Comparison of ENCODE assay signal across 9 cellular contexts in the genomic region with DNA sequence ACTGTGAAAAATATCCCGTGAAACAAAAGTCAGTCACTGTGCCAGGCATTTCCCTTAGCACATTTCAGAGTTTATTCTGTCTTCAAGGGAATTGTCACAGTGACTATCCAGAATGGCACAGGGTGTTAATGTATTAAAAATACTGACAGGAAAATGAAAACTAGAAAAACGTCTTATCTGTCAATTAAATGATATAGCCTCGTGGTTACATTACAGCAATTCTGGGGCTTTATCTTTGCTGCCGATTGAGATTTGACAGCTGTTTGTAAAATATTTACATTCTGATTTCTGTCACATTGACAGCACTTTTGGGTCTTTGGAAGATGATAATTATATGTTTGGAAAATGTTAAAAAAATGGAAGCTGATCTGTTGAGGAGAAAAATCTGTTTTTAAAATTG.
A peak's percentile ranks its signal among the peaks of the same experiment; 100 is the strongest.
ATAC-seq and TF ChIP-seq lines count a peak whose summit lies in the region.
"Had no signal": no experiment of that assay in that cellular context is flagged by ENCODE, and none has a peak within 500 bp of the region (broad histone marks: within the 10 kb centered on the region; RNA-seq: fewer than 3 reads in every experiment).

No MANE protein-coding gene starts in this region.

- no peaks in the 10 kb centered on the region for H4K20me1 ChIP-seq in neural cell (ENCODE audit: insufficient read depth)
- H4K20me1 ChIP-seq: BLaER1; BLaER1 treated with 17β-estradiol and CSF1 and Interleukin-3, amounts not matched to agents 10 nM and 100 nM had no signal

- peak; percentile 86 for TF ChIP-seq EP300 in neural cell (conservative IDR thresholded peaks at IDR 0.05; ENCODE audit: poor library complexity, severe bottlenecking)

- H3K27me3 ChIP-seq in neural cell (ENCODE audit: insufficient read depth, low read depth, low read length), result no peaks in the 10 kb centered on the region
- H3K27me3 ChIP-seq: BE2C; BLaER1; BLaER1 treated with 17β-estradiol and CSF1 and Interleukin-3, amounts not matched to agents 10 nM and 100 nM had no signal

- TF ChIP-seq RAD21 in neural cell (conservative IDR thresholded peaks at IDR 0.05), result no peak

- no peaks in the 10 kb centered on the region for H3F3A ChIP-seq in neural cell (ENCODE audit: insufficient read depth, low read length, poor library complexity, severe bottlenecking)

- H3K79me2 ChIP-seq in neural cell (replicated peaks; ENCODE audit: insufficient read depth, low read length), result no peaks in the 10 kb centered on the region

- TF ChIP-seq CTCF in neural cell (IDR thresholded peaks at IDR 0.05; ENCODE audit: poor library complexity, severe bottlenecking), result no peak

- H3K27ac ChIP-seq in neural cell (ENCODE audit: low read length), result no peak overlapping the region
- H3K27ac ChIP-seq: A549; BLaER1; BLaER1 treated with 17β-estradiol and CSF1 and Interleukin-3, amounts not matched to agents 10 nM and 100 nM; C4-2B had no signal

- no peaks in the 10 kb centered on the region for H3K36me3 ChIP-seq in neural cell (ENCODE audit: insufficient read depth, low read length)
- H3K36me3 ChIP-seq: BE2C; BLaER1; BLaER1 treated with 17β-estradiol and CSF1 and Interleukin-3, amounts not matched to agents 10 nM and 100 nM had no signal

- H3K9me2 ChIP-seq in neural cell (ENCODE audit: insufficient read depth, low read length), result no peaks in the 10 kb centered on the region

- no peak overlapping the region for H3K4me2 ChIP-seq in neural cell (ENCODE audit: low read length)
- H3K4me2 ChIP-seq: A549; BLaER1; BLaER1 treated with 17β-estradiol and CSF1 and Interleukin-3, amounts not matched to agents 10 nM and 100 nM had no signal

- no peak overlapping the region for H2AFZ ChIP-seq in neural cell (ENCODE audit: low read depth, low read length)

- no peak overlapping the region for H3K4me3 ChIP-seq in neural cell (ENCODE audit: low read length)
- H3K4me3 ChIP-seq: A549; BLaER1; BLaER1 treated with 17β-estradiol and CSF1 and Interleukin-3, amounts not matched to agents 10 nM and 100 nM had no signal

- no peak for ATAC-seq in HG03342 (IDR thresholded peaks at IDR 0.05; ENCODE audit: unreplicated experiment)
- ATAC-seq: A549; CD8-positive, alpha-beta T cell had no signal

- no peaks in the 10 kb centered on the region for H3K9me3 ChIP-seq in neural cell (ENCODE audit: low read length)
- H3K9me3 ChIP-seq: A549, BE2C, BLaER1, Caco-2 had no signal

- no peak overlapping the region for H3K9ac ChIP-seq in neural cell (ENCODE audit: low read length)
- H3K9ac ChIP-seq: BLaER1; BLaER1 treated with 17β-estradiol and CSF1 and Interleukin-3, amounts not matched to agents 10 nM and 100 nM had no signal

TF ChIP-seq in neural cell, 6 proteins besides CTCF, POLR2A, EP300 and RAD21:
- TF ChIP-seq POLR2AphosphoS5 (IDR thresholded peaks at IDR 0.05) (peak; percentile 68), TAF1 (IDR thresholded peaks at IDR 0.05; ENCODE audit: low read depth) (no peak), EZH2 (IDR thresholded peaks at IDR 0.05; ENCODE audit: borderline replicate concordance, insufficient read depth, low read length, poor library complexity, severe bottlenecking) (no peak), SMC3 (conservative IDR thresholded peaks at IDR 0.05; ENCODE audit: poor library complexity) (no peak)
- TF ChIP-seq, protein P1, sequence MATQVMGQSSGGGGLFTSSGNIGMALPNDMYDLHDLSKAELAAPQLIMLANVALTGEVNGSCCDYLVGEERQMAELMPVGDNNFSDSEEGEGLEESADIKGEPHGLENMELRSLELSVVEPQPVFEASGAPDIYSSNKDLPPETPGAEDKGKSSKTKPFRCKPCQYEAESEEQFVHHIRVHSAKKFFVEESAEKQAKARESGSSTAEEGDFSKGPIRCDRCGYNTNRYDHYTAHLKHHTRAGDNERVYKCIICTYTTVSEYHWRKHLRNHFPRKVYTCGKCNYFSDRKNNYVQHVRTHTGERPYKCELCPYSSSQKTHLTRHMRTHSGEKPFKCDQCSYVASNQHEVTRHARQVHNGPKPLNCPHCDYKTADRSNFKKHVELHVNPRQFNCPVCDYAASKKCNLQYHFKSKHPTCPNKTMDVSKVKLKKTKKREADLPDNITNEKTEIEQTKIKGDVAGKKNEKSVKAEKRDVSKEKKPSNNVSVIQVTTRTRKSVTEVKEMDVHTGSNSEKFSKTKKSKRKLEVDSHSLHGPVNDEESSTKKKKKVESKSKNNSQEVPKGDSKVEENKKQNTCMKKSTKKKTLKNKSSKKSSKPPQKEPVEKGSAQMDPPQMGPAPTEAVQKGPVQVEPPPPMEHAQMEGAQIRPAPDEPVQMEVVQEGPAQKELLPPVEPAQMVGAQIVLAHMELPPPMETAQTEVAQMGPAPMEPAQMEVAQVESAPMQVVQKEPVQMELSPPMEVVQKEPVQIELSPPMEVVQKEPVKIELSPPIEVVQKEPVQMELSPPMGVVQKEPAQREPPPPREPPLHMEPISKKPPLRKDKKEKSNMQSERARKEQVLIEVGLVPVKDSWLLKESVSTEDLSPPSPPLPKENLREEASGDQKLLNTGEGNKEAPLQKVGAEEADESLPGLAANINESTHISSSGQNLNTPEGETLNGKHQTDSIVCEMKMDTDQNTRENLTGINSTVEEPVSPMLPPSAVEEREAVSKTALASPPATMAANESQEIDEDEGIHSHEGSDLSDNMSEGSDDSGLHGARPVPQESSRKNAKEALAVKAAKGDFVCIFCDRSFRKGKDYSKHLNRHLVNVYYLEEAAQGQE (IDR thresholded peaks at IDR 0.05; ENCODE audit: borderline replicate concordance), result no peak
TF ChIP-seq in neural cell: peak in this region for 1.
